1 cellular context compared by ENCODE assay signal in the genomic region with DNA sequence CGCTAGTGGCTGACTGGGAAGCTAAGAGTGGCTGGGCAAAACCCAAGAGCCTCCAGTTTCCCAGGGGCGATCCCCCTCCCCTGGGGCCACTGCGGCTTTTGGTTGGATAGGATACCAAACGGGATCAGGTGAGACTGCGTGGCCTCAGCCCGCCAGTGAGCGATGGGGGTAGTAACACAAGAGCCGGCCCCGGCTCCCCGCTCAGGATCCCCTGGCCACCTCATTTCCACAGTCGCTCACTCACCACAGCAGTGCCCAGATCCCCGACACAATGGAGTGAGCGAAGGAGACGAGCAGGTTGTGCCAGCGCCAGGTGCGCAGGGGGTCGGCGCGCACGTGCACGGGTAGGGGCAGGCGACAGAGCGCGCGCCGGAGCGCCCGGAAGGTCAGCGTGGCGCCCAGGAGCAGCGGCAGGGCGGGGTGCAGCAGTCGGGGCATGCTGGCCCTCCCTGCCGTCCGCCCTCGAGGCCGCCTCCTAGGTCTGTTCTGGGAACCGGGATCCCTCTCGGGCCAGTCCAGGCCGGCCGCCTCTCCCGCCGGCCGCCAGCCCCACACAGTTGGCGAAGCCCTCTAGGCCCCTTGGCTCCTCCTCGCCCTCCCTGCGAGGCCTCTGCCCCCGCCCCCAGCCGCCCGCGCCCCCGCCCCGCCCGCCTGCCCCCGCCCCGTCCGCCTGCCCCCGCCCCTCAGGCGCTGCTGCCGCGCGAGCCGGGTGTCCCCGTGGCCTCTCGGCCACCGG.
A peak's percentile ranks its signal among the peaks of the same experiment; 100 is the strongest.
TF ChIP-seq lines count a peak whose summit lies in the region.

A gene with protein sequence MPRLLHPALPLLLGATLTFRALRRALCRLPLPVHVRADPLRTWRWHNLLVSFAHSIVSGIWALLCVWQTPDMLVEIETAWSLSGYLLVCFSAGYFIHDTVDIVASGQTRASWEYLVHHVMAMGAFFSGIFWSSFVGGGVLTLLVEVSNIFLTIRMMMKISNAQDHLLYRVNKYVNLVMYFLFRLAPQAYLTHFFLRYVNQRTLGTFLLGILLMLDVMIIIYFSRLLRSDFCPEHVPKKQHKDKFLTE (minus strand): TSS at position 574 of the 736 bp plus-strand sequence. CDS start 136 bp downstream, at position 438.

TF ChIP-seq in HepG2, 621 proteins besides CTCF, POLR2A, EP300 and RAD21 (continued from another document and continues in another):
- no peak for TF ChIP-seq KAT2B (IDR thresholded peaks at IDR 0.05; ENCODE audit: borderline replicate concordance, low read depth, low read length)
- no peak for TF ChIP-seq NFKBIZ (CRISPR knock-in tag; IDR thresholded peaks at IDR 0.05)
- TF ChIP-seq, protein P1, sequence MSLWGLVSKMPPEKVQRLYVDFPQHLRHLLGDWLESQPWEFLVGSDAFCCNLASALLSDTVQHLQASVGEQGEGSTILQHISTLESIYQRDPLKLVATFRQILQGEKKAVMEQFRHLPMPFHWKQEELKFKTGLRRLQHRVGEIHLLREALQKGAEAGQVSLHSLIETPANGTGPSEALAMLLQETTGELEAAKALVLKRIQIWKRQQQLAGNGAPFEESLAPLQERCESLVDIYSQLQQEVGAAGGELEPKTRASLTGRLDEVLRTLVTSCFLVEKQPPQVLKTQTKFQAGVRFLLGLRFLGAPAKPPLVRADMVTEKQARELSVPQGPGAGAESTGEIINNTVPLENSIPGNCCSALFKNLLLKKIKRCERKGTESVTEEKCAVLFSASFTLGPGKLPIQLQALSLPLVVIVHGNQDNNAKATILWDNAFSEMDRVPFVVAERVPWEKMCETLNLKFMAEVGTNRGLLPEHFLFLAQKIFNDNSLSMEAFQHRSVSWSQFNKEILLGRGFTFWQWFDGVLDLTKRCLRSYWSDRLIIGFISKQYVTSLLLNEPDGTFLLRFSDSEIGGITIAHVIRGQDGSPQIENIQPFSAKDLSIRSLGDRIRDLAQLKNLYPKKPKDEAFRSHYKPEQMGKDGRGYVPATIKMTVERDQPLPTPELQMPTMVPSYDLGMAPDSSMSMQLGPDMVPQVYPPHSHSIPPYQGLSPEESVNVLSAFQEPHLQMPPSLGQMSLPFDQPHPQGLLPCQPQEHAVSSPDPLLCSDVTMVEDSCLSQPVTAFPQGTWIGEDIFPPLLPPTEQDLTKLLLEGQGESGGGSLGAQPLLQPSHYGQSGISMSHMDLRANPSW (CRISPR knock-in tag; IDR thresholded peaks at IDR 0.05; ENCODE audit: borderline replicate concordance): peak; percentile 32
- no peak for TF ChIP-seq CBX2 (IDR thresholded peaks at IDR 0.05; ENCODE audit: low read depth, low read length)
- no peak for TF ChIP-seq CBX2 (CRISPR knock-in tag; IDR thresholded peaks at IDR 0.05; ENCODE audit: low read depth)
- TF ChIP-seq NFIC (IDR thresholded peaks at IDR 0.05; ENCODE audit: low read length): no peak; the same call in 1 of the 2 replicates
- TF ChIP-seq, protein P2, sequence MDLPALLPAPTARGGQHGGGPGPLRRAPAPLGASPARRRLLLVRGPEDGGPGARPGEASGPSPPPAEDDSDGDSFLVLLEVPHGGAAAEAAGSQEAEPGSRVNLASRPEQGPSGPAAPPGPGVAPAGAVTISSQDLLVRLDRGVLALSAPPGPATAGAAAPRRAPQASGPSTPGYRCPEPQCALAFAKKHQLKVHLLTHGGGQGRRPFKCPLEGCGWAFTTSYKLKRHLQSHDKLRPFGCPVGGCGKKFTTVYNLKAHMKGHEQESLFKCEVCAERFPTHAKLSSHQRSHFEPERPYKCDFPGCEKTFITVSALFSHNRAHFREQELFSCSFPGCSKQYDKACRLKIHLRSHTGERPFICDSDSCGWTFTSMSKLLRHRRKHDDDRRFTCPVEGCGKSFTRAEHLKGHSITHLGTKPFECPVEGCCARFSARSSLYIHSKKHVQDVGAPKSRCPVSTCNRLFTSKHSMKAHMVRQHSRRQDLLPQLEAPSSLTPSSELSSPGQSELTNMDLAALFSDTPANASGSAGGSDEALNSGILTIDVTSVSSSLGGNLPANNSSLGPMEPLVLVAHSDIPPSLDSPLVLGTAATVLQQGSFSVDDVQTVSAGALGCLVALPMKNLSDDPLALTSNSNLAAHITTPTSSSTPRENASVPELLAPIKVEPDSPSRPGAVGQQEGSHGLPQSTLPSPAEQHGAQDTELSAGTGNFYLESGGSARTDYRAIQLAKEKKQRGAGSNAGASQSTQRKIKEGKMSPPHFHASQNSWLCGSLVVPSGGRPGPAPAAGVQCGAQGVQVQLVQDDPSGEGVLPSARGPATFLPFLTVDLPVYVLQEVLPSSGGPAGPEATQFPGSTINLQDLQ (CRISPR knock-in tag; IDR thresholded peaks at IDR 0.05): peak; percentile 88
- peak; percentile 55 for TF ChIP-seq POLR2AphosphoS5 (IDR thresholded peaks at IDR 0.05; ENCODE audit: low read depth, low read length)
- TF ChIP-seq, protein P3, sequence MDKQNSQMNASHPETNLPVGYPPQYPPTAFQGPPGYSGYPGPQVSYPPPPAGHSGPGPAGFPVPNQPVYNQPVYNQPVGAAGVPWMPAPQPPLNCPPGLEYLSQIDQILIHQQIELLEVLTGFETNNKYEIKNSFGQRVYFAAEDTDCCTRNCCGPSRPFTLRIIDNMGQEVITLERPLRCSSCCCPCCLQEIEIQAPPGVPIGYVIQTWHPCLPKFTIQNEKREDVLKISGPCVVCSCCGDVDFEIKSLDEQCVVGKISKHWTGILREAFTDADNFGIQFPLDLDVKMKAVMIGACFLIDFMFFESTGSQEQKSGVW (CRISPR knock-in tag; IDR thresholded peaks at IDR 0.05; ENCODE audit: borderline replicate concordance): 0 out of 2 replicates have a peak, but pooled peaks have one; percentile 46
- 0 out of 2 replicates have a peak, but pooled peaks have one; percentile 16 for TF ChIP-seq SIX4 (CRISPR knock-in tag; IDR thresholded peaks at IDR 0.05)
- no peak for TF ChIP-seq PCBP2 (optimal IDR thresholded peaks at IDR 0.05; ENCODE audit: low read depth, low read length, poor library complexity, severe bottlenecking)
- TF ChIP-seq, protein P4, sequence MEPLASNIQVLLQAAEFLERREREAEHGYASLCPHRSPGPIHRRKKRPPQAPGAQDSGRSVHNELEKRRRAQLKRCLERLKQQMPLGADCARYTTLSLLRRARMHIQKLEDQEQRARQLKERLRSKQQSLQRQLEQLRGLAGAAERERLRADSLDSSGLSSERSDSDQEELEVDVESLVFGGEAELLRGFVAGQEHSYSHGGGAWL (CRISPR knock-in tag; IDR thresholded peaks at IDR 0.05): peak; percentile 67
- TF ChIP-seq, protein P5, sequence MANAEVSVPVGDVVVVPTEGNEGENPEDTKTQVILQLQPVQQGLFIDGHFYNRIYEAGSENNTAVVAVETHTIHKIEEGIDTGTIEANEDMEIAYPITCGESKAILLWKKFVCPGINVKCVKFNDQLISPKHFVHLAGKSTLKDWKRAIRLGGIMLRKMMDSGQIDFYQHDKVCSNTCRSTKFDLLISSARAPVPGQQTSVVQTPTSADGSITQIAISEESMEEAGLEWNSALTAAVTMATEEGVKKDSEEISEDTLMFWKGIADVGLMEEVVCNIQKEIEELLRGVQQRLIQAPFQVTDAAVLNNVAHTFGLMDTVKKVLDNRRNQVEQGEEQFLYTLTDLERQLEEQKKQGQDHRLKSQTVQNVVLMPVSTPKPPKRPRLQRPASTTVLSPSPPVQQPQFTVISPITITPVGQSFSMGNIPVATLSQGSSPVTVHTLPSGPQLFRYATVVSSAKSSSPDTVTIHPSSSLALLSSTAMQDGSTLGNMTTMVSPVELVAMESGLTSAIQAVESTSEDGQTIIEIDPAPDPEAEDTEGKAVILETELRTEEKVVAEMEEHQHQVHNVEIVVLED (CRISPR knock-in tag; IDR thresholded peaks at IDR 0.05; ENCODE audit: borderline replicate concordance): peak; percentile 53; the same call in 1 of the 2 replicates
- peak; percentile 90 for TF ChIP-seq ATF7-NPFF (CRISPR knock-in tag; IDR thresholded peaks at IDR 0.05; ENCODE audit: low read depth)
- TF ChIP-seq, protein P6, sequence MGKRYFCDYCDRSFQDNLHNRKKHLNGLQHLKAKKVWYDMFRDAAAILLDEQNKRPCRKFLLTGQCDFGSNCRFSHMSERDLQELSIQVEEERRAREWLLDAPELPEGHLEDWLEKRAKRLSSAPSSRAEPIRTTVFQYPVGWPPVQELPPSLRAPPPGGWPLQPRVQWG (CRISPR knock-in tag; IDR thresholded peaks at IDR 0.05; ENCODE audit: borderline replicate concordance, low read depth): no peak
- TF ChIP-seq, protein P7, sequence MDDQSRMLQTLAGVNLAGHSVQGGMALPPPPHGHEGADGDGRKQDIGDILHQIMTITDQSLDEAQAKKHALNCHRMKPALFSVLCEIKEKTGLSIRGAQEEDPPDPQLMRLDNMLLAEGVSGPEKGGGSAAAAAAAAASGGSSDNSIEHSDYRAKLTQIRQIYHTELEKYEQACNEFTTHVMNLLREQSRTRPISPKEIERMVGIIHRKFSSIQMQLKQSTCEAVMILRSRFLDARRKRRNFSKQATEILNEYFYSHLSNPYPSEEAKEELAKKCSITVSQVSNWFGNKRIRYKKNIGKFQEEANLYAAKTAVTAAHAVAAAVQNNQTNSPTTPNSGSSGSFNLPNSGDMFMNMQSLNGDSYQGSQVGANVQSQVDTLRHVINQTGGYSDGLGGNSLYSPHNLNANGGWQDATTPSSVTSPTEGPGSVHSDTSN (CRISPR knock-in tag; IDR thresholded peaks at IDR 0.05; ENCODE audit: borderline replicate concordance): 0 out of 2 replicates have a peak, but pooled peaks have one; percentile 15
- TF ChIP-seq ZNF816 (CRISPR knock-in tag; IDR thresholded peaks at IDR 0.05; ENCODE audit: borderline replicate concordance): no peak; the same call in 1 of the 2 replicates
- TF ChIP-seq YEATS4 (CRISPR knock-in tag; IDR thresholded peaks at IDR 0.05; ENCODE audit: borderline replicate concordance): peak; percentile 89
- TF ChIP-seq, protein P8, sequence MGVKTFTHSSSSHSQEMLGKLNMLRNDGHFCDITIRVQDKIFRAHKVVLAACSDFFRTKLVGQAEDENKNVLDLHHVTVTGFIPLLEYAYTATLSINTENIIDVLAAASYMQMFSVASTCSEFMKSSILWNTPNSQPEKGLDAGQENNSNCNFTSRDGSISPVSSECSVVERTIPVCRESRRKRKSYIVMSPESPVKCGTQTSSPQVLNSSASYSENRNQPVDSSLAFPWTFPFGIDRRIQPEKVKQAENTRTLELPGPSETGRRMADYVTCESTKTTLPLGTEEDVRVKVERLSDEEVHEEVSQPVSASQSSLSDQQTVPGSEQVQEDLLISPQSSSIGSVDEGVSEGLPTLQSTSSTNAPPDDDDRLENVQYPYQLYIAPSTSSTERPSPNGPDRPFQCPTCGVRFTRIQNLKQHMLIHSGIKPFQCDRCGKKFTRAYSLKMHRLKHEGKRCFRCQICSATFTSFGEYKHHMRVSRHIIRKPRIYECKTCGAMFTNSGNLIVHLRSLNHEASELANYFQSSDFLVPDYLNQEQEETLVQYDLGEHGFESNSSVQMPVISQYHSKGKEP (CRISPR knock-in tag; IDR thresholded peaks at IDR 0.05): peak; percentile 83; the same call in 1 of the 2 replicates
- TF ChIP-seq ZNF484 (CRISPR knock-in tag; IDR thresholded peaks at IDR 0.05; ENCODE audit: borderline replicate concordance, low read depth): no peak
- no peak for TF ChIP-seq NR2F6 (IDR thresholded peaks at IDR 0.05)
- peak; percentile 12; the same call in 1 of the 2 replicates for TF ChIP-seq NR2F6 (CRISPR knock-in tag; IDR thresholded peaks at IDR 0.05)
- TF ChIP-seq, protein P9, sequence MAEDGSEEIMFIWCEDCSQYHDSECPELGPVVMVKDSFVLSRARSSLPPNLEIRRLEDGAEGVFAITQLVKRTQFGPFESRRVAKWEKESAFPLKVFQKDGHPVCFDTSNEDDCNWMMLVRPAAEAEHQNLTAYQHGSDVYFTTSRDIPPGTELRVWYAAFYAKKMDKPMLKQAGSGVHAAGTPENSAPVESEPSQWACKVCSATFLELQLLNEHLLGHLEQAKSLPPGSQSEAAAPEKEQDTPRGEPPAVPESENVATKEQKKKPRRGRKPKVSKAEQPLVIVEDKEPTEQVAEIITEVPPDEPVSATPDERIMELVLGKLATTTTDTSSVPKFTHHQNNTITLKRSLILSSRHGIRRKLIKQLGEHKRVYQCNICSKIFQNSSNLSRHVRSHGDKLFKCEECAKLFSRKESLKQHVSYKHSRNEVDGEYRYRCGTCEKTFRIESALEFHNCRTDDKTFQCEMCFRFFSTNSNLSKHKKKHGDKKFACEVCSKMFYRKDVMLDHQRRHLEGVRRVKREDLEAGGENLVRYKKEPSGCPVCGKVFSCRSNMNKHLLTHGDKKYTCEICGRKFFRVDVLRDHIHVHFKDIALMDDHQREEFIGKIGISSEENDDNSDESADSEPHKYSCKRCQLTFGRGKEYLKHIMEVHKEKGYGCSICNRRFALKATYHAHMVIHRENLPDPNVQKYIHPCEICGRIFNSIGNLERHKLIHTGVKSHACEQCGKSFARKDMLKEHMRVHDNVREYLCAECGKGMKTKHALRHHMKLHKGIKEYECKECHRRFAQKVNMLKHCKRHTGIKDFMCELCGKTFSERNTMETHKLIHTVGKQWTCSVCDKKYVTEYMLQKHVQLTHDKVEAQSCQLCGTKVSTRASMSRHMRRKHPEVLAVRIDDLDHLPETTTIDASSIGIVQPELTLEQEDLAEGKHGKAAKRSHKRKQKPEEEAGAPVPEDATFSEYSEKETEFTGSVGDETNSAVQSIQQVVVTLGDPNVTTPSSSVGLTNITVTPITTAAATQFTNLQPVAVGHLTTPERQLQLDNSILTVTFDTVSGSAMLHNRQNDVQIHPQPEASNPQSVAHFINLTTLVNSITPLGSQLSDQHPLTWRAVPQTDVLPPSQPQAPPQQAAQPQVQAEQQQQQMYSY (CRISPR knock-in tag; IDR thresholded peaks at IDR 0.05): peak; percentile 54
- TF ChIP-seq, protein P10, sequence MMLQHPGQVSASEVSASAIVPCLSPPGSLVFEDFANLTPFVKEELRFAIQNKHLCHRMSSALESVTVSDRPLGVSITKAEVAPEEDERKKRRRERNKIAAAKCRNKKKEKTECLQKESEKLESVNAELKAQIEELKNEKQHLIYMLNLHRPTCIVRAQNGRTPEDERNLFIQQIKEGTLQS (CRISPR knock-in tag; IDR thresholded peaks at IDR 0.05): peak; percentile 35
- peak; percentile 62 for TF ChIP-seq SRSF1 (optimal IDR thresholded peaks at IDR 0.05; ENCODE audit: low read depth, low read length)
- TF ChIP-seq MAZ (IDR thresholded peaks at IDR 0.05; ENCODE audit: borderline replicate concordance, low read depth, low read length): 0 out of 2 replicates have a peak, but pooled peaks have one; percentile 43
- TF ChIP-seq MAZ (CRISPR knock-in tag; IDR thresholded peaks at IDR 0.05; ENCODE audit: low read depth): 0 out of 2 replicates have a peak, but pooled peaks have one; percentile 53
- no peak for TF ChIP-seq SMARCC2 (IDR thresholded peaks at IDR 0.05)
- TF ChIP-seq ARID2 (CRISPR knock-in tag; IDR thresholded peaks at IDR 0.05; ENCODE audit: borderline replicate concordance): 0 out of 2 replicates have a peak, but pooled peaks have one; percentile 74
- no peak for TF ChIP-seq THYN1 (CRISPR knock-in tag; IDR thresholded peaks at IDR 0.05; ENCODE audit: borderline replicate concordance, low read depth)
- no peak; the same call in 1 of the 2 replicates for TF ChIP-seq SSRP1 (CRISPR knock-in tag; IDR thresholded peaks at IDR 0.05)
